ENCODE assay signal across 11 cellular contexts in the genomic region with DNA sequence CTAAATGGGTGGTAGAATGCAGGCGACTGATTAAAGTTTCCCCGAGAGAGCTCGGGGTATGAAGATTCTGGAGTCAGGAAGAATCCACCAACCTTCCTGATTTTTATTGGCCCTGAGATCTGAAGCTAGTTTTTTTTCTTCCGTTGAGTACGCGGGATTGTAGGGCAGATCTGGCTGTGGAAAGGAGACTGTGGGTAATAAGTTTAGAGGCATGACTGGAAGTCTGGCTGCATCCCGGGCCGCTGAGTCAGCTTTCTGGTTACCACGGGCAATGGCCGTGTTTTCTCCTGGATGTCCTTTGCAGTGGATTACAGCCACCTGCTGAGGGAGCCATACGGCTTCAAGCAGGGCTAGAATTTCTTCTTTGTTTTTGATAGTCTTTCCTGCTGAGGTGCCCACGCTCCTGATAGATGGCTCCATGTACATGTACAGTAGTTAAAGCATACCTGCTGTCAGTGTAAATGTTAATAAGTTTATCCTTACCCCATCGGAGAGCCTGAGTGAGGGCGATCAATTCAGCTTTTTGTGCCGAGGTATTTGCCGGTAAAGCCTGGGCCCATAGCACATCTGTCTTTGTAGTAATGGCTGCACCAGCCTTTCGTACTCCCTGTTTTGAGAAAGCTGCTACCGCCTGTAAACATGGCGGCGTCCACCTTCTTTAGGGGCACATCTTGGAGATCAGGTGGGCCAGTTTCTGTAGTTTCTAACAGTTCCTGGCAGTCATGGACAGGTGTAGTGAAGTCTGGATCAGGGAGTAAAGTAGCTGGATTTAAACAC.
DNase-seq lines count a peak whose midpoint lies in the region; ATAC-seq and TF ChIP-seq lines count a peak whose summit lies in the region.
"Had no signal": no experiment of that assay in that cellular context is flagged by ENCODE, and none has a peak within 500 bp of the region (broad histone marks: within the 10 kb centered on the region; RNA-seq: fewer than 3 reads in every experiment).

No MANE protein-coding gene starts in this region.

- H3K4me3 ChIP-seq in breast epithelium (no peak overlapping the region), esophagus muscularis mucosa (no peak overlapping the region)
- H3K4me3 ChIP-seq: ovary had no signal

- peak; percentile 55 for TF ChIP-seq CTCF in MCF 10A (IDR thresholded peaks at IDR 0.05; ENCODE audit: unreplicated experiment)
- TF ChIP-seq CTCF in breast epithelium (IDR thresholded peaks at IDR 0.05), result no peak
- TF ChIP-seq CTCF in esophagus muscularis mucosa (IDR thresholded peaks at IDR 0.05), result no peak
- TF ChIP-seq CTCF in type B pancreatic cell (conservative IDR thresholded peaks at IDR 0.05), result peak; percentile 19

- POLR2A ChIA-PET in MCF 10A (lab: Yijun Ruan, JAX), result interaction anchor here (0.6 to 1.1 kb wide), 3 partner anchors 42 to 979 kb away, joined by 3 to 5 read pairs (median 3); no protein-coding TSS in a partner anchor

- H3K9me3 ChIP-seq in breast epithelium (peaks cover 0 to under 1% of the 10 kb centered on the region in 2 donors), esophagus muscularis mucosa (peaks cover 0 to 5% (median 0%) of the 10 kb centered on the region in 4 donors)

- TF ChIP-seq EP300 in esophagus muscularis mucosa (IDR thresholded peaks at IDR 0.05), result no peak

- H3K4me3 Mint-ChIP-seq in MCF 10A (ENCODE audit: unreplicated experiment) (no peak overlapping the region), type B pancreatic cell (peak overlapping the region; percentile 26)
- H3K4me3 Mint-ChIP-seq: T-cell had no signal

- peaks cover 5 to 99% of the 10 kb centered on the region in 2 donors for H3K27me3 ChIP-seq in breast epithelium
- H3K27me3 ChIP-seq in esophagus muscularis mucosa, result peaks cover 0 to 100% (median 73%) of the 10 kb centered on the region in 4 donors
- H3K27me3 ChIP-seq: ovary had no signal

- 8% methylated on average over 17 of the region's 20 CpGs for WGBS in esophagus muscularis mucosa

- H3K27ac Mint-ChIP-seq in MCF 10A (ENCODE audit: low read depth, unreplicated experiment) (peak overlapping the region; percentile 40), type B pancreatic cell (no peak overlapping the region)

- H3K36me3 Mint-ChIP-seq in MCF 10A (ENCODE audit: insufficient read depth, unreplicated experiment) (no peaks in the 10 kb centered on the region), type B pancreatic cell (peaks cover 4% of the 10 kb centered on the region)

- H3K36me3 ChIP-seq in breast epithelium (no peaks in the 10 kb centered on the region), esophagus muscularis mucosa (no peaks in the 10 kb centered on the region)
- H3K36me3 ChIP-seq: ovary had no signal

- TF ChIP-seq POLR2A in breast epithelium (IDR thresholded peaks at IDR 0.05) (no peak), esophagus muscularis mucosa (IDR thresholded peaks at IDR 0.05; ENCODE audit: low read depth) (no peak)

- H3K27me3 Mint-ChIP-seq in MCF 10A (ENCODE audit: insufficient read depth, unreplicated experiment), result peaks cover 27% of the 10 kb centered on the region
- peaks cover 100% of the 10 kb centered on the region for H3K27me3 Mint-ChIP-seq in type B pancreatic cell

- H3K4me1 Mint-ChIP-seq in MCF 10A (ENCODE audit: insufficient read depth, unreplicated experiment) (peaks cover 20% of the 10 kb centered on the region), type B pancreatic cell (ENCODE audit: unreplicated experiment) (peaks cover 12% of the 10 kb centered on the region)

- DNase-seq in MCF 10A (ENCODE audit: unreplicated experiment) (peak; percentile 68), breast epithelium (ENCODE audit: low spot score in 2 of 2) (no peak), RPMI7951 (ENCODE audit: low read depth) (peak; percentile 67), esophagus muscularis mucosa (ENCODE audit: extremely low spot score) (peak; percentile 66), type B pancreatic cell (ENCODE audit: extremely low spot score, unreplicated experiment) (no peak), SK-N-DZ (ENCODE audit: low spot score) (no peak), NCI-H187 (lab: John Stamatoyannopoulos, UW) (no peak)
- DNase-seq: activated gamma-delta T cell treated with Interleukin-2 at 50 U/mL for 16 hours, ovary, T-cell had no signal

- no TSS peak for BruUV-seq in MCF 10A (replicated peaks; lab: Mats Ljungman, UMichigan)

- H3K27ac ChIP-seq in breast epithelium (no peak overlapping the region), esophagus muscularis mucosa (replicated peaks in 1 of 4) (no peak overlapping the region)
- H3K27ac ChIP-seq: ovary had no signal

- CTCF ChIA-PET in MCF 10A (lab: Yijun Ruan, JAX), result interaction anchor here (0.5 to 1.8 kb wide), 8 partner anchors 9 to 926 kb away, joined by 3 to 5 read pairs (median 3); no protein-coding TSS in a partner anchor

- H3K9me3 Mint-ChIP-seq in MCF 10A (ENCODE audit: unreplicated experiment), result no peaks in the 10 kb centered on the region
- no peaks in the 10 kb centered on the region for H3K9me3 Mint-ChIP-seq in type B pancreatic cell

- intact Hi-C loops in MCF 10A (cut with micrococcal nuclease) (no loop called here), breast epithelium (cut with DNase I; ENCODE audit: low total_unique reads) (loop anchor here (10.0 kb wide), 1 partner anchor 525 kb away; no protein-coding TSS in a partner anchor), esophagus muscularis mucosa (cut with DNase I) (no loop called here)

- ATAC-seq in HG03354 (IDR thresholded peaks at IDR 0.05; ENCODE audit: poor library complexity, severe bottlenecking, unreplicated experiment), result no peak
- ATAC-seq: T-cell had no signal

- H3K4me1 ChIP-seq in breast epithelium, result no peaks in the 10 kb centered on the region
- peaks cover 0 to 19% (median 3%) of the 10 kb centered on the region in 4 donors for H3K4me1 ChIP-seq in esophagus muscularis mucosa

Comparison
In these comparisons a context has a peak if more than half of its experiments do, and no peak if none do; other contexts are left out.
1. DNase-seq: peak in MCF 10A (single experiment), RPMI7951 (single experiment) and esophagus muscularis mucosa (single experiment); none in breast epithelium (0 of 2), type B pancreatic cell (single experiment), SK-N-DZ (single experiment) and NCI-H187 (0 of 2).
2. CTCF ChIP-seq: peak in MCF 10A (single experiment) and type B pancreatic cell (single experiment); none in breast epithelium (0 of 3) and esophagus muscularis mucosa (0 of 3).